ENCODE assay signal across 7 cellular contexts in genomic region chr3:182794806-182795369, GRCh38. TPM values are rescaled to one million over a fixed set of nuclear protein-coding genes. Genes with fewer than 3 reads are reported as not detected.
A peak's percentile ranks its signal among the peaks of the same experiment; 100 is the strongest.
DNase-seq lines count a peak whose midpoint lies in the region; ATAC-seq and TF ChIP-seq lines count a peak whose summit lies in the region.

No MANE protein-coding gene starts in this region.

- H3K9me3 ChIP-seq in GM23248 (ENCODE audit: low read depth) (no peaks in the 10 kb centered on the region), SU-DHL-6 (ENCODE audit: insufficient read depth, low read length) (no peaks in the 10 kb centered on the region)

- WGBS in GM23248 (ENCODE audit: low coverage in 1 of 2, low lambda C conversion rate in 2 of 2, missing lambda C conversion rate in 2 of 2), 2 experiments: 1 to 2% methylated on average over 6 of the region's 6 CpGs

- H4K20me1 ChIP-seq in GM23248 (ENCODE audit: insufficient read depth) (no peaks in the 10 kb centered on the region), SU-DHL-6 (ENCODE audit: low read depth, low read length) (no peaks in the 10 kb centered on the region)

- H3K4me2 ChIP-seq in GM23248 (ENCODE audit: unreplicated experiment): peak overlapping the region; percentile 97
- H3K4me2 ChIP-seq in SU-DHL-6 (ENCODE audit: low read depth, low read length, poor library complexity, severe bottlenecking): peak overlapping the region; percentile 95

- H3K9me2 ChIP-seq in GM23248 (ENCODE audit: insufficient read depth) (no peaks in the 10 kb centered on the region), SU-DHL-6 (replicated peaks; ENCODE audit: insufficient read depth, low read length) (no peaks in the 10 kb centered on the region)

- H2AFZ ChIP-seq in GM23248 (peak overlapping the region; percentile 79), SU-DHL-6 (ENCODE audit: low read depth, low read length, severe bottlenecking) (peak overlapping the region; percentile 66)

- H3K4me3 ChIP-seq in GM23248: peak overlapping the region; percentile 94
- H3K4me3 ChIP-seq in SU-DHL-6 (ENCODE audit: insufficient read depth, low read length, poor library complexity, severe bottlenecking): peak overlapping the region; percentile 91
- H3K4me3 ChIP-seq in skin epidermis: peak overlapping the region; percentile 74 to 96 (median 91)

- H3F3A ChIP-seq in GM23248 (ENCODE audit: insufficient read depth) (peaks cover 19% of the 10 kb centered on the region; the same call in 1 of the 2 replicates), SU-DHL-6 (ENCODE audit: insufficient read depth) (peaks cover 12% of the 10 kb centered on the region; the same call in 1 of the 2 replicates)

- in situ Hi-C loops in GM23248 (cut with MboI): no loop called here

- H3K79me2 ChIP-seq in GM23248 (ENCODE audit: insufficient read depth): peaks cover 61% of the 10 kb centered on the region
- peaks cover 60% of the 10 kb centered on the region for H3K79me2 ChIP-seq in SU-DHL-6 (ENCODE audit: insufficient read depth, low read length)

- no peaks in the 10 kb centered on the region for H3K27me3 ChIP-seq in GM23248 (replicated peaks; ENCODE audit: insufficient read depth)
- no peaks in the 10 kb centered on the region for H3K27me3 ChIP-seq in SU-DHL-6 (ENCODE audit: low read length)

- no peaks in the 10 kb centered on the region for H3K36me3 ChIP-seq in GM23248 (ENCODE audit: low read depth)
- no peaks in the 10 kb centered on the region for H3K36me3 ChIP-seq in SU-DHL-6 (ENCODE audit: low read length)

- peaks cover 8% of the 10 kb centered on the region for H3K4me1 ChIP-seq in GM23248 (ENCODE audit: insufficient read depth)

- peak overlapping the region; percentile 92 for H3K9ac ChIP-seq in GM23248
- peak overlapping the region; percentile 93 for H3K9ac ChIP-seq in SU-DHL-6 (ENCODE audit: low read length)

- H3K27ac ChIP-seq in GM23248: peak overlapping the region; percentile 77
- peak overlapping the region; percentile 84 for H3K27ac ChIP-seq in SU-DHL-6 (ENCODE audit: low read depth, low read length)
- peak overlapping the region in 20 of 21 experiments; percentile 9 to 98 (median 94) for H3K27ac ChIP-seq in skin epidermis

- no peak for ATAC-seq in HG03196 (IDR thresholded peaks at IDR 0.05; ENCODE audit: unreplicated experiment)
- no peak for ATAC-seq in GM21737 (IDR thresholded peaks at IDR 0.05; ENCODE audit: unreplicated experiment)

- no peak for TF ChIP-seq CTCF in SU-DHL-6 (IDR thresholded peaks at IDR 0.05; ENCODE audit: insufficient read depth, low read length, poor library complexity, severe bottlenecking)

- peak; percentile 54 for DNase-seq in GM23248
- DNase-seq in globus pallidus (ENCODE audit: low spot score): peak; percentile 19
- DNase-seq in midbrain (lab: John Stamatoyannopoulos, UW): no peak

RNA-seq across cellular contexts. Expression of gene ATP11B, which starts 1.6 kb away (rescaled TPM):
- 68.1 and 73.5 TPM in 2 replicates for total RNA-seq in GM23248 (2014; rRNA removed; shearing (Covaris generic))
- 24.0 and 25.5 TPM in 2 replicates for polyA plus RNA-seq in GM23248 (2016; fragmentation: Nextera tagmentation; extraction: Ambion mirVana)
